ENCODE assay signal across 21 cellular contexts in genomic region chr3:127618891-127619290, GRCh38.
"Had no signal": no experiment of that assay in that cellular context is flagged by ENCODE, and none has a peak within 500 bp of the region (broad histone marks: within the 10 kb centered on the region; RNA-seq: fewer than 3 reads in every experiment).

No MANE protein-coding gene starts in this region.

- H3K79me2 ChIP-seq: parathyroid adenoma had no signal

- H3K36me3 ChIP-seq: uterus had no signal

- DNase-seq: dorsolateral prefrontal cortex; effector CD8-positive, alpha-beta T cell; glutamatergic neuron; islet precursor cell; mucosa of descending colon; naive thymus-derived CD8-positive, alpha-beta T cell; occipital lobe; psoas muscle; stimulated activated CD4-positive, alpha-beta T cell treated with anti-CD3 and anti-CD28 coated beads, Interleukin-2, amount 100 ng/mL, for 24 hours; stimulated activated CD4-positive, alpha-beta T cell treated with anti-CD3 and anti-CD28 coated beads, Interleukin-4, amount 100 ng/mL, for 4 hours; stimulated activated naive CD4-positive, alpha-beta T cell treated with Interleukin-2 at 50 U/mL for 16 hours; trophoblast cell; uterus had no signal

- H3K9me3 Mint-ChIP-seq: naive thymus-derived CD8-positive, alpha-beta T cell had no signal

- H3K27ac ChIP-seq: coronary artery, dorsolateral prefrontal cortex, epithelial cell of prostate, esophagus muscularis mucosa, gastroesophageal sphincter, parathyroid adenoma, psoas muscle, skin epidermis, uterus had no signal

- H2AFZ ChIP-seq: parathyroid adenoma had no signal

- H3K27me3 Mint-ChIP-seq: naive thymus-derived CD8-positive, alpha-beta T cell had no signal

- H3K27me3 ChIP-seq: dorsolateral prefrontal cortex, esophagus muscularis mucosa, gastroesophageal sphincter, uterus had no signal

- H3K9me3 ChIP-seq: esophagus muscularis mucosa, gastroesophageal sphincter, mucosa of descending colon, psoas muscle, uterus had no signal

- ATAC-seq: gastroesophageal sphincter; left lobe of liver; mucosa of descending colon; naive thymus-derived CD8-positive, alpha-beta T cell; psoas muscle; sciatic nerve had no signal

- H3K4me1 ChIP-seq: esophagus muscularis mucosa, gastroesophageal sphincter, parathyroid adenoma, psoas muscle, uterus had no signal

- H3K9ac ChIP-seq: parathyroid adenoma had no signal

- H3K4me3 ChIP-seq: coronary artery, dorsolateral prefrontal cortex, esophagus muscularis mucosa, gastroesophageal sphincter, mucosa of descending colon, psoas muscle, skin epidermis, uterus had no signal

- H3K4me3 Mint-ChIP-seq: naive thymus-derived CD8-positive, alpha-beta T cell had no signal
